Comparison of ENCODE assay signal across 8 cellular contexts in the genomic region with DNA sequence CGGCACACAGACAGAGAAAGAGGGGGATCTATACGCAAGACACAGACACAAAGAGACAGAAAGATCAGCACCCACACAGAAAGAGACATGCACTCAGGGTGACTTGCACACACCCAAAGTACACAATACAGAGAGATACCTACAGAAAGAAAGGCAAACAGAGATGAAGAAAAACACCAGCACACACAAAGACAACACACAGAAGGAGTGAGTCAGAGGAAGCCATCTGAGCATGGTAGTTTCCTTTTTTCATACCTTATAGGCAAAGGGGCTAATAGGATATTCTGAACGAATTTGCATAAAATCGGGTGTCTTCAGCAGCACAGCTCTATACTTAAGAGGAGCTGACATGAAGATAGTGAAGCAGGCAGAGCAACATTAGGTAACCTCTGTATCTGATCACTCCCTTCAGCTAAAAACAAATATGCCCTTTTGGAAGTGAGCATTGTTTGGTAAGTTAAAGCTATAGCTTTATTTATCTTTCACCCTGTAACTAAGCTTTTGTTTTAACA.
A peak's percentile ranks its signal among the peaks of the same experiment; 100 is the strongest.
DNase-seq lines count a peak whose midpoint lies in the region; ATAC-seq, FAIRE-seq and TF ChIP-seq lines count a peak whose summit lies in the region.

No MANE protein-coding gene starts in this region.

- no peak overlapping the region for H3K4me3 Mint-ChIP-seq in activated CD4-positive, alpha-beta T cell treated with anti-CD3 and anti-CD28 coated beads for 36 hours

- intact Hi-C loops in activated CD4-positive, alpha-beta T cell treated with anti-CD3 and anti-CD28 coated beads for 36 hours (cut with DNase I, micrococcal nuclease) = no loop called here
- intact Hi-C loops in GM12878 (cut with micrococcal nuclease; ENCODE audit: unreplicated experiment) = no loop called here

- no peaks in the 10 kb centered on the region; a peak in 2 of 4 replicates for H3K36me3 ChIP-seq in GM12878 (ENCODE audit: control insufficient read depth in 2 of 2, insufficient read depth in 2 of 2, low read length in 1 of 2)

- H3K36me3 Mint-ChIP-seq in activated CD4-positive, alpha-beta T cell treated with anti-CD3 and anti-CD28 coated beads for 36 hours (ENCODE audit: low read depth) = peaks cover 32% of the 10 kb centered on the region

- H3K9me3 ChIP-seq in GM12878 (replicated peaks; ENCODE audit: control insufficient read depth, insufficient read depth, low read length) = no peaks in the 10 kb centered on the region

- SMC1A ChIA-PET in GM12878 (lab: Charles Lee; ENCODE audit: uncharacterized antibody, unreplicated experiment) = interaction anchor here (0.6 to 1.4 kb wide), 3 partner anchors 9 to 32 kb away, joined by 3 to 4 read pairs (median 3); no protein-coding TSS in a partner anchor

- no peak for TF ChIP-seq CTCF in GM12878 (IDR thresholded peaks at IDR 0.05 in 2 of 3, conservative IDR thresholded peaks at IDR 0.05 in 1 of 3; ENCODE audit: control insufficient read depth in 2 of 3, extremely low read depth in 1 of 3, insufficient read depth in 1 of 3, low read depth in 3 of 3, low read length in 3 of 3)

- RAD21 ChIA-PET in GM12878 (lab: Charles Lee; ENCODE audit: unreplicated experiment) = interaction anchor here (1.1 to 1.5 kb wide), 2 partner anchors 9 to 226 kb away, joined by 3 to 4 read pairs; no protein-coding TSS in a partner anchor

- H3K27ac ChIP-seq in GM12878 (ENCODE audit: control insufficient read depth, insufficient read depth) = peak overlapping the region; percentile 34

- no peak for TF ChIP-seq RAD21 in GM12878 (IDR thresholded peaks at IDR 0.05; ENCODE audit: insufficient read depth, low read depth, low read length)

- POLR2A ChIA-PET in activated CD4-positive, alpha-beta T cell treated with anti-CD3 and anti-CD28 coated beads for 36 hours (lab: Charles Lee) = no interaction called here
- POLR2A ChIA-PET in GM12878 (lab: Charles Lee) = interaction anchor here (0.9 kb wide), 1 partner anchor 45 kb away, joined by 3 read pairs; no protein-coding TSS in a partner anchor

- H3K4me3 ChIP-seq in GM12878 = peak overlapping the region; percentile 21; the same call in 1 of the 2 replicates

- no peak for TF ChIP-seq EP300 in GM12878 (IDR thresholded peaks at IDR 0.05; ENCODE audit: borderline replicate concordance in 1 of 2, control insufficient read depth in 1 of 2, low read depth in 2 of 2, low read length in 2 of 2)

- H2AFZ ChIP-seq in GM12878 (ENCODE audit: control insufficient read depth, low read depth, low read length) = peak overlapping the region; percentile 74

- H3K4me1 ChIP-seq in GM12878 (ENCODE audit: control insufficient read depth, insufficient read depth, low read length) = peaks cover 18% of the 10 kb centered on the region

- H3K27ac Mint-ChIP-seq in activated CD4-positive, alpha-beta T cell treated with anti-CD3 and anti-CD28 coated beads for 36 hours = peak overlapping the region; percentile 45

- peak overlapping the region; percentile 58 for H3K4me2 ChIP-seq in GM12878 (ENCODE audit: control insufficient read depth, insufficient read depth)

- H4K20me1 ChIP-seq in GM12878 (ENCODE audit: control insufficient read depth, insufficient read depth) = no peaks in the 10 kb centered on the region

- H3K4me1 Mint-ChIP-seq in activated CD4-positive, alpha-beta T cell treated with anti-CD3 and anti-CD28 coated beads for 36 hours = peaks cover 7% of the 10 kb centered on the region

- WGBS in GM12878 (ENCODE audit: insufficient coverage, insufficient replicate concordance, low lambda C conversion rate, missing lambda C conversion rate) = 0% methylated on average over 4 of the region's 4 CpGs

- no peak overlapping the region for H3K9ac ChIP-seq in GM12878 (ENCODE audit: control insufficient read depth, insufficient read depth, low read length)

- BruUV-seq in GM12878 (replicated peaks; lab: Mats Ljungman, UMichigan) = no TSS peak

- no peak for DNase-seq in activated CD4-positive, alpha-beta T cell treated with anti-CD3 and anti-CD28 coated beads for 36 hours
- no peak for DNase-seq in activated CD4-positive, alpha-beta T cell treated with anti-CD3 and anti-CD28 coated beads, Interleukin-2, amount 50 U/mL, for 4 hours
- DNase-seq in GM12878 (ENCODE audit: low read depth, low spot score) (peak; percentile 27), putamen (ENCODE audit: low spot score) (peak; percentile 35), DMS79 (lab: John Stamatoyannopoulos, UW) (no peak), globus pallidus (ENCODE audit: low spot score) (no peak), SIG-M5 (lab: John Stamatoyannopoulos, UW) (no peak)

- in situ Hi-C loops in GM12878 (cut with MboI) = no loop called here

- TF ChIP-seq POLR2A in GM12878 (IDR thresholded peaks at IDR 0.05; ENCODE audit: low read depth, low read length) = peak; percentile 34; the same call in 1 of the 2 replicates

- CTCF ChIA-PET in activated CD4-positive, alpha-beta T cell treated with anti-CD3 and anti-CD28 coated beads for 36 hours (lab: Charles Lee) = interaction anchor here (1.4 kb wide), 1 partner anchor 24 kb away, joined by 3 read pairs; no protein-coding TSS in a partner anchor
- CTCF ChIA-PET in GM12878 (lab: Yijun Ruan, JAX) = interaction anchor here (0.7 kb wide), 1 partner anchor 59 kb away, joined by 3 read pairs; no protein-coding TSS in a partner anchor

- ATAC-seq in activated CD4-positive, alpha-beta T cell treated with anti-CD3 and anti-CD28 coated beads for 36 hours = peak; percentile 81
- ATAC-seq in HG03280 (IDR thresholded peaks at IDR 0.05; ENCODE audit: unreplicated experiment) (peak; percentile 81), GM12878 (peak; percentile 97)

- H3K9me3 Mint-ChIP-seq in activated CD4-positive, alpha-beta T cell treated with anti-CD3 and anti-CD28 coated beads for 36 hours (ENCODE audit: low read depth) = no peaks in the 10 kb centered on the region

- no peaks in the 10 kb centered on the region for H3K27me3 ChIP-seq in GM12878 (replicated peaks in 1 of 2; ENCODE audit: control insufficient read depth in 2 of 2, insufficient read depth in 2 of 2, low read length in 1 of 2)

- FAIRE-seq in GM12878 (lab: Jason Lieb, UNC) = no peak

- no peaks in the 10 kb centered on the region for H3K79me2 ChIP-seq in GM12878 (ENCODE audit: control insufficient read depth, insufficient read depth, low read length)

- H3K27me3 Mint-ChIP-seq in activated CD4-positive, alpha-beta T cell treated with anti-CD3 and anti-CD28 coated beads for 36 hours = no peaks in the 10 kb centered on the region

TF ChIP-seq in GM12878, 131 proteins besides CTCF, POLR2A, EP300 and RAD21:
- TF ChIP-seq, protein P1, sequence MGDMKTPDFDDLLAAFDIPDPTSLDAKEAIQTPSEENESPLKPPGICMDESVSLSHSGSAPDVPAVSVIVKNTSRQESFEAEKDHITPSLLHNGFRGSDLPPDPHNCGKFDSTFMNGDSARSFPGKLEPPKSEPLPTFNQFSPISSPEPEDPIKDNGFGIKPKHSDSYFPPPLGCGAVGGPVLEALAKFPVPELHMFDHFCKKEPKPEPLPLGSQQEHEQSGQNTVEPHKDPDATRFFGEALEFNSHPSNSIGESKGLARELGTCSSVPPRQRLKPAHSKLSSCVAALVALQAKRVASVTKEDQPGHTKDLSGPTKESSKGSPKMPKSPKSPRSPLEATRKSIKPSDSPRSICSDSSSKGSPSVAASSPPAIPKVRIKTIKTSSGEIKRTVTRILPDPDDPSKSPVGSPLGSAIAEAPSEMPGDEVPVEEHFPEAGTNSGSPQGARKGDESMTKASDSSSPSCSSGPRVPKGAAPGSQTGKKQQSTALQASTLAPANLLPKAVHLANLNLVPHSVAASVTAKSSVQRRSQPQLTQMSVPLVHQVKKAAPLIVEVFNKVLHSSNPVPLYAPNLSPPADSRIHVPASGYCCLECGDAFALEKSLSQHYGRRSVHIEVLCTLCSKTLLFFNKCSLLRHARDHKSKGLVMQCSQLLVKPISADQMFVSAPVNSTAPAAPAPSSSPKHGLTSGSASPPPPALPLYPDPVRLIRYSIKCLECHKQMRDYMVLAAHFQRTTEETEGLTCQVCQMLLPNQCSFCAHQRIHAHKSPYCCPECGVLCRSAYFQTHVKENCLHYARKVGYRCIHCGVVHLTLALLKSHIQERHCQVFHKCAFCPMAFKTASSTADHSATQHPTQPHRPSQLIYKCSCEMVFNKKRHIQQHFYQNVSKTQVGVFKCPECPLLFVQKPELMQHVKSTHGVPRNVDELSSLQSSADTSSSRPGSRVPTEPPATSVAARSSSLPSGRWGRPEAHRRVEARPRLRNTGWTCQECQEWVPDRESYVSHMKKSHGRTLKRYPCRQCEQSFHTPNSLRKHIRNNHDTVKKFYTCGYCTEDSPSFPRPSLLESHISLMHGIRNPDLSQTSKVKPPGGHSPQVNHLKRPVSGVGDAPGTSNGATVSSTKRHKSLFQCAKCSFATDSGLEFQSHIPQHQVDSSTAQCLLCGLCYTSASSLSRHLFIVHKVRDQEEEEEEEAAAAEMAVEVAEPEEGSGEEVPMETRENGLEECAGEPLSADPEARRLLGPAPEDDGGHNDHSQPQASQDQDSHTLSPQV (IDR thresholded peaks at IDR 0.05) = no peak
- TF ChIP-seq POU2F2 (IDR thresholded peaks at IDR 0.05; ENCODE audit: borderline replicate concordance, low read depth, low read length) = peak; percentile 88; the same call in 2 of the 3 replicates
- no peak for TF ChIP-seq ZSCAN29 (IDR thresholded peaks at IDR 0.05)

Comparison
In these comparisons a context has a peak if more than half of its experiments do, and no peak if none do; other contexts are left out.
1. DNase-seq: peak in GM12878 (single experiment) and putamen (single experiment); none in activated CD4-positive, alpha-beta T cell treated with anti-CD3 and anti-CD28 coated beads for 36 hours (single experiment), activated CD4-positive, alpha-beta T cell treated with anti-CD3 and anti-CD28 coated beads, Interleukin-2, amount 50 U/mL, for 4 hours (0 of 2), DMS79 (single experiment), globus pallidus (single experiment) and SIG-M5 (single experiment).
2. Peak in every context shown above with its lines, with median percentiles within 50 percentile points of each other: ATAC-seq.